Comparison of ENCODE assay signal across 10 cellular contexts in the genomic region with DNA sequence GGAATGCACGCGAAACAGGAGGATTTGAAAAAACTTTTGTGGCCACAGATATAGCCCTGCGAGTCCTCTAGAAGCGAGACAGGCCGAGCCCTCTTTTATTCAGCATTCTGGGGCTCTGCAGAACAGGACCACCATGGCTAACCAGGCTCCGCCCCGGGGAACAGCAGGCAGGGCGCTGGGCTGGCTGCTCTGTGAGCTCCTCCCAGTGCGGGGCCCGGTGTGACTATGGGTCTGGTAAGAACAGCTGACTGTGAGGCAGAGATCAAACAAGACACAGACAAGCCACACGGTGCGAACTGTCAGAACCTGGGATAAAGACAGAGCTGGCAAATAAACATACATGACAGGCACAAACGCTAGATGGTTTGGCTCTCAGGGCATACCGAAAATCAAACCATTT. TPM values are rescaled to one million over a fixed set of nuclear protein-coding genes. Genes with fewer than 3 reads are reported as not detected.
DNase-seq lines count a peak whose midpoint lies in the region; ATAC-seq and TF ChIP-seq lines count a peak whose summit lies in the region.
"Had no signal": no experiment of that assay in that cellular context is flagged by ENCODE, and none has a peak within 500 bp of the region (broad histone marks: within the 10 kb centered on the region; RNA-seq: fewer than 3 reads in every experiment).

No MANE protein-coding gene starts in this region.

- no peak for TF ChIP-seq CTCF in choroid plexus epithelial cell (conservative IDR thresholded peaks at IDR 0.05; ENCODE audit: low read depth, low read length)
- no peak for TF ChIP-seq CTCF in type B pancreatic cell (conservative IDR thresholded peaks at IDR 0.05)

- no peaks in the 10 kb centered on the region for H3K27me3 Mint-ChIP-seq in type B pancreatic cell

- ATAC-seq in HG03045 (IDR thresholded peaks at IDR 0.05; ENCODE audit: unreplicated experiment), result no peak
- no peak for ATAC-seq in HG02973 (IDR thresholded peaks at IDR 0.05; ENCODE audit: unreplicated experiment)

- DNase-seq in NCI-H345 treated with DMSO at 0.1 percent for 48 hours (lab: John Stamatoyannopoulos, UW; ENCODE audit: unreplicated experiment) (peak; percentile 70), choroid plexus epithelial cell (ENCODE audit: low read depth) (peak; percentile 79), lung microvascular endothelial cell (ENCODE audit: low read depth in 2 of 2) (peak; percentile 51 to 63), type B pancreatic cell (ENCODE audit: extremely low spot score, unreplicated experiment) (peak; percentile 62), T-helper 2 cell (no peak)
- DNase-seq: GOT3; stimulated activated naive CD4-positive, alpha-beta T cell treated with Interleukin-2 at 50 U/mL for 16 hours had no signal

- peak overlapping the region; percentile 71 for H3K27ac Mint-ChIP-seq in type B pancreatic cell

- H3K36me3 Mint-ChIP-seq in type B pancreatic cell, result peaks cover 12% of the 10 kb centered on the region

- peak overlapping the region; percentile 52 for H3K4me3 Mint-ChIP-seq in type B pancreatic cell

- H3K4me3 ChIP-seq in choroid plexus epithelial cell (ENCODE audit: low read depth, low read length), result no peak overlapping the region
- H3K4me3 ChIP-seq: right lobe of liver had no signal

- peaks cover 56% of the 10 kb centered on the region for H3K4me1 Mint-ChIP-seq in type B pancreatic cell (ENCODE audit: unreplicated experiment)

- no peaks in the 10 kb centered on the region for H3K9me3 Mint-ChIP-seq in type B pancreatic cell

RNA-seq across cellular contexts. Expression of a gene that starts 15.5 kb away (rescaled TPM):
- total RNA-seq in lung microvascular endothelial cell (140 and 179 TPM in 2 replicates), type B pancreatic cell (ENCODE audit: low replicate concordance) (58.4 and 150 TPM in 2 replicates)

Comparison
In these comparisons a context has a peak if more than half of its experiments do, and no peak if none do; other contexts are left out.
1. DNase-seq: peak in NCI-H345 treated with DMSO at 0.1 percent for 48 hours (single experiment), choroid plexus epithelial cell (single experiment), lung microvascular endothelial cell (2 of 2) and type B pancreatic cell (single experiment); none in T-helper 2 cell (0 of 5).